Comparison of ENCODE assay signal across 10 cellular contexts in genomic region chr7:105654994-105655900, GRCh38.
DNase-seq lines count a peak whose midpoint lies in the region; ATAC-seq and TF ChIP-seq lines count a peak whose summit lies in the region.
"Had no signal": no experiment of that assay in that cellular context is flagged by ENCODE, and none has a peak within 500 bp of the region (broad histone marks: within the 10 kb centered on the region; RNA-seq: fewer than 3 reads in every experiment).

No MANE protein-coding gene starts in this region.

- H3K4me1 Mint-ChIP-seq in HFFc6 (ENCODE audit: low read depth): peaks cover 10% of the 10 kb centered on the region

- CTCF ChIA-PET in HEK293T (lab: Yijun Ruan, JAX): interaction anchor here (1.3 kb wide), 2 partner anchors 15 to 387 kb away, joined by 3 to 5 read pairs; no protein-coding TSS in a partner anchor

- no peak overlapping the region for H3K27ac Mint-ChIP-seq in HFFc6

- H3K4me3 Mint-ChIP-seq in HFFc6: no peak overlapping the region

- H3K9me3 Mint-ChIP-seq in HFFc6: no peaks in the 10 kb centered on the region

- peak; percentile 70 to 79 for ATAC-seq in left cardiac atrium
- no peak for ATAC-seq in activated CD4-positive, CD25-positive, alpha-beta regulatory T cell treated with anti-CD3 and anti-CD28 coated beads, Interleukin-2, amount 50 U/mL, for 24 hours
- no peak for ATAC-seq in left lobe of liver

- peaks cover 12% of the 10 kb centered on the region; the same call in 1 of the 2 replicates for H3K36me3 Mint-ChIP-seq in HFFc6 (ENCODE audit: low read depth)

- DNase-seq in HFFc6 (peak; percentile 19), left cardiac atrium (peak; percentile 48), skeletal muscle cell (ENCODE audit: low read depth) (peak; percentile 17), HEK293T (ENCODE audit: extremely low spot score) (no peak), left lobe of liver (ENCODE audit: low spot score) (no peak)
- DNase-seq in activated CD8-positive, alpha-beta memory T cell treated with anti-CD3 and anti-CD28 coated beads for 24 hours: no peak
- DNase-seq: amniotic stem cell; stimulated activated CD4-positive, alpha-beta T cell treated with anti-CD3 and anti-CD28 coated beads, Interleukin-4, amount 100 ng/mL, for 4 hours had no signal

- TF ChIP-seq CTCF in HFFc6 (IDR thresholded peaks at IDR 0.05): no peak

- H3K4me3 ChIP-seq in skeletal muscle cell (ENCODE audit: low read depth, low read length): no peak overlapping the region

- POLR2A ChIA-PET in HEK293T (lab: Yijun Ruan, JAX): no interaction called here

- intact Hi-C loops in left cardiac atrium (cut with DNase I): loop anchor here (10.0 kb wide), 3 partner anchors 100 to 380 kb away; partner anchors contain the start of gene ATXN7L1 (in 1 of the 2)

- H3K27me3 Mint-ChIP-seq in HFFc6 (ENCODE audit: insufficient read depth): no peaks in the 10 kb centered on the region; the same call in 1 of the 2 replicates

TF ChIP-seq in PFSK-1, 5 proteins besides CTCF, POLR2A, EP300 and RAD21:
- TF ChIP-seq, protein P1, sequence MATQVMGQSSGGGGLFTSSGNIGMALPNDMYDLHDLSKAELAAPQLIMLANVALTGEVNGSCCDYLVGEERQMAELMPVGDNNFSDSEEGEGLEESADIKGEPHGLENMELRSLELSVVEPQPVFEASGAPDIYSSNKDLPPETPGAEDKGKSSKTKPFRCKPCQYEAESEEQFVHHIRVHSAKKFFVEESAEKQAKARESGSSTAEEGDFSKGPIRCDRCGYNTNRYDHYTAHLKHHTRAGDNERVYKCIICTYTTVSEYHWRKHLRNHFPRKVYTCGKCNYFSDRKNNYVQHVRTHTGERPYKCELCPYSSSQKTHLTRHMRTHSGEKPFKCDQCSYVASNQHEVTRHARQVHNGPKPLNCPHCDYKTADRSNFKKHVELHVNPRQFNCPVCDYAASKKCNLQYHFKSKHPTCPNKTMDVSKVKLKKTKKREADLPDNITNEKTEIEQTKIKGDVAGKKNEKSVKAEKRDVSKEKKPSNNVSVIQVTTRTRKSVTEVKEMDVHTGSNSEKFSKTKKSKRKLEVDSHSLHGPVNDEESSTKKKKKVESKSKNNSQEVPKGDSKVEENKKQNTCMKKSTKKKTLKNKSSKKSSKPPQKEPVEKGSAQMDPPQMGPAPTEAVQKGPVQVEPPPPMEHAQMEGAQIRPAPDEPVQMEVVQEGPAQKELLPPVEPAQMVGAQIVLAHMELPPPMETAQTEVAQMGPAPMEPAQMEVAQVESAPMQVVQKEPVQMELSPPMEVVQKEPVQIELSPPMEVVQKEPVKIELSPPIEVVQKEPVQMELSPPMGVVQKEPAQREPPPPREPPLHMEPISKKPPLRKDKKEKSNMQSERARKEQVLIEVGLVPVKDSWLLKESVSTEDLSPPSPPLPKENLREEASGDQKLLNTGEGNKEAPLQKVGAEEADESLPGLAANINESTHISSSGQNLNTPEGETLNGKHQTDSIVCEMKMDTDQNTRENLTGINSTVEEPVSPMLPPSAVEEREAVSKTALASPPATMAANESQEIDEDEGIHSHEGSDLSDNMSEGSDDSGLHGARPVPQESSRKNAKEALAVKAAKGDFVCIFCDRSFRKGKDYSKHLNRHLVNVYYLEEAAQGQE (IDR thresholded peaks at IDR 0.05; ENCODE audit: insufficient read depth in 1 of 2, low read depth in 2 of 2, low read length in 2 of 2): peak; percentile 86 to 93
- no peak for TF ChIP-seq TAF1 (IDR thresholded peaks at IDR 0.05; ENCODE audit: borderline replicate concordance, insufficient read depth, low read length)

TF ChIP-seq in HEK293T, 16 proteins besides CTCF, POLR2A, EP300 and RAD21:
- TF ChIP-seq FOXA1 (IDR thresholded peaks at IDR 0.05) (no peak), FOXK2 (IDR thresholded peaks at IDR 0.05) (no peak), HDGF (IDR thresholded peaks at IDR 0.05; ENCODE audit: borderline replicate concordance) (no peak), SP1 (IDR thresholded peaks at IDR 0.05) (no peak), CTBP1 (IDR thresholded peaks at IDR 0.05; ENCODE audit: borderline replicate concordance) (no peak), LEF1 (IDR thresholded peaks at IDR 0.05; ENCODE audit: borderline replicate concordance) (no peak), FOXM1 (IDR thresholded peaks at IDR 0.05; ENCODE audit: borderline replicate concordance) (no peak), ZNF384 (IDR thresholded peaks at IDR 0.05) (no peak), ARNT (IDR thresholded peaks at IDR 0.05) (no peak), TARDBP (IDR thresholded peaks at IDR 0.05) (no peak), BHLHE40 (IDR thresholded peaks at IDR 0.05; ENCODE audit: borderline replicate concordance) (no peak), SUZ12 (IDR thresholded peaks at IDR 0.05) (no peak), L3MBTL2 (conservative IDR thresholded peaks at IDR 0.05) (no peak), NFRKB (IDR thresholded peaks at IDR 0.05) (no peak), ELF4 (IDR thresholded peaks at IDR 0.05) (no peak)
- TF ChIP-seq, protein P2, sequence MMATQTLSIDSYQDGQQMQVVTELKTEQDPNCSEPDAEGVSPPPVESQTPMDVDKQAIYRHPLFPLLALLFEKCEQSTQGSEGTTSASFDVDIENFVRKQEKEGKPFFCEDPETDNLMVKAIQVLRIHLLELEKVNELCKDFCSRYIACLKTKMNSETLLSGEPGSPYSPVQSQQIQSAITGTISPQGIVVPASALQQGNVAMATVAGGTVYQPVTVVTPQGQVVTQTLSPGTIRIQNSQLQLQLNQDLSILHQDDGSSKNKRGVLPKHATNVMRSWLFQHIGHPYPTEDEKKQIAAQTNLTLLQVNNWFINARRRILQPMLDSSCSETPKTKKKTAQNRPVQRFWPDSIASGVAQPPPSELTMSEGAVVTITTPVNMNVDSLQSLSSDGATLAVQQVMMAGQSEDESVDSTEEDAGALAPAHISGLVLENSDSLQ (IDR thresholded peaks at IDR 0.05): no peak

Comparison
In these comparisons a context has a peak if more than half of its experiments do, and no peak if none do; other contexts are left out.
1. DNase-seq: peak in HFFc6 (single experiment), left cardiac atrium (single experiment) and skeletal muscle cell (single experiment); none in activated CD8-positive, alpha-beta memory T cell treated with anti-CD3 and anti-CD28 coated beads for 24 hours (single experiment), HEK293T (single experiment) and left lobe of liver (single experiment).
2. ATAC-seq: peak in left cardiac atrium (2 of 2); none in activated CD4-positive, CD25-positive, alpha-beta regulatory T cell treated with anti-CD3 and anti-CD28 coated beads, Interleukin-2, amount 50 U/mL, for 24 hours (0 of 2) and left lobe of liver (single experiment).